In genomic region chr19:12994701-12995595, GRCh38 we compare ENCODE assay signal across 8 cellular contexts. TPM values are rescaled to one million over a fixed set of nuclear protein-coding genes. Genes with fewer than 3 reads are reported as not detected.
DNase-seq lines count a peak whose midpoint lies in the region; ATAC-seq and TF ChIP-seq lines count a peak whose summit lies in the region.

NFIX (plus strand) TSS chr19:12995475; CDS start chr19:12995838, 363 bp downstream.

- peaks cover 7% of the 10 kb centered on the region for H3K4me1 ChIP-seq in CD8-positive, alpha-beta T cell (ENCODE audit: insufficient read depth, low read length)
- H3K4me1 ChIP-seq in right lobe of liver: peaks cover 0 to 11% (median 3%) of the 10 kb centered on the region in 4 donors

- CTCF ChIA-PET in CD8-positive, alpha-beta T cell (lab: Charles Lee): interaction anchor here (1.5 kb wide), 1 partner anchor 17 kb away, joined by 6 read pairs; no protein-coding TSS in a partner anchor

- TF ChIP-seq CTCF in CD8-positive, alpha-beta T cell (IDR thresholded peaks at IDR 0.05): no peak
- TF ChIP-seq CTCF in right lobe of liver (IDR thresholded peaks at IDR 0.05): no peak

- H3K9me3 Mint-ChIP-seq in CD8-positive, alpha-beta T cell: no peaks in the 10 kb centered on the region

- ATAC-seq in CD8-positive, alpha-beta T cell: peak; percentile 76
- ATAC-seq in right lobe of liver (peak; percentile 57 to 72 (median 62)), GM18519 (IDR thresholded peaks at IDR 0.05; ENCODE audit: low FRiP score, unreplicated experiment) (no peak)

- peak within 1 kb of the TSS; percentile 61 for H3K4me3 ChIP-seq in CD8-positive, alpha-beta T cell (ENCODE audit: low read depth, low read length)
- peak within 1 kb of the TSS; percentile 66 to 69 (median 68) for H3K4me3 ChIP-seq in right lobe of liver

- peak in 5 of 7 experiments; percentile 27 to 70 (median 55) for DNase-seq in CD8-positive, alpha-beta T cell
- DNase-seq in Kasumi-1 (lab: John Stamatoyannopoulos, UW) (peak; percentile 24 to 42), dermis microvascular lymphatic vessel endothelial cell (ENCODE audit: low read depth in 2 of 2) (peak in 1 of 2 donors; percentile 59), right lobe of liver (peak; percentile 75 to 77 (median 76)), NAMALWA (ENCODE audit: low spot score) (no peak)
- peak; percentile 60 for DNase-seq in activated CD4-positive, alpha-beta T cell treated with anti-CD3 and anti-CD28 coated beads, Interleukin-2, amount 50 U/mL, for 1 hour
- peak in 2 of 3 donors; percentile 37 to 56 for DNase-seq in stimulated activated CD4-positive, alpha-beta T cell treated with anti-CD3 and anti-CD28 coated beads, TNF-alpha, amount 100 ng/mL, for 1 hour (ENCODE audit: low read depth in 3 of 3, low spot score in 1 of 3)

- H3K9me3 ChIP-seq in CD8-positive, alpha-beta T cell (ENCODE audit: low read length): no peaks in the 10 kb centered on the region
- H3K9me3 ChIP-seq in right lobe of liver: no peaks in the 10 kb centered on the region

- 21% methylated on average over 36 of the region's 84 CpGs for WGBS in right lobe of liver (ENCODE audit: insufficient coverage, low coverage, low lambda C conversion rate, missing lambda C conversion rate)

- POLR2A ChIA-PET in CD8-positive, alpha-beta T cell (lab: Charles Lee): no interaction called here

- H3K4me3 Mint-ChIP-seq in CD8-positive, alpha-beta T cell: peak within 1 kb of the TSS; percentile 94

- peak within 1 kb of the TSS; percentile 75 for H3K27ac Mint-ChIP-seq in CD8-positive, alpha-beta T cell

- no peaks in the 10 kb centered on the region for H3K36me3 ChIP-seq in CD8-positive, alpha-beta T cell (ENCODE audit: insufficient read depth, low read length)
- H3K36me3 ChIP-seq in right lobe of liver: no peaks in the 10 kb centered on the region

- TF ChIP-seq POLR2A in right lobe of liver (IDR thresholded peaks at IDR 0.05): no peak

- no peak within 1 kb of the TSS for H3K27ac ChIP-seq in CD8-positive, alpha-beta T cell (ENCODE audit: low read depth, low read length)
- peak within 1 kb of the TSS in 2 of 3 donors; percentile 16 to 44 for H3K27ac ChIP-seq in right lobe of liver

- H3K4me1 Mint-ChIP-seq in CD8-positive, alpha-beta T cell (ENCODE audit: low read depth): peaks cover 8% of the 10 kb centered on the region

- intact Hi-C loops in CD8-positive, alpha-beta T cell (cut with DNase I, micrococcal nuclease): no loop called here
- intact Hi-C loops in right lobe of liver (cut with DNase I): no loop called here

- peaks cover 4% of the 10 kb centered on the region for H3K27me3 Mint-ChIP-seq in CD8-positive, alpha-beta T cell (ENCODE audit: low read depth)

- H3K36me3 Mint-ChIP-seq in CD8-positive, alpha-beta T cell: peaks cover 6% of the 10 kb centered on the region

- H3K27me3 ChIP-seq in CD8-positive, alpha-beta T cell (ENCODE audit: insufficient read depth, low read length): no peaks in the 10 kb centered on the region
- H3K27me3 ChIP-seq in right lobe of liver: no peaks in the 10 kb centered on the region

RNA-seq across cellular contexts. Expression of gene NFIX, which starts in this region (rescaled TPM):
- total RNA-seq in CD8-positive, alpha-beta T cell: 1 to 10 TPM; 2.5 to 5.0 TPM
- total RNA-seq in dermis microvascular lymphatic vessel endothelial cell (16.9 and 22.3 TPM in 2 replicates), right lobe of liver (10 to 100 TPM; 20.3 to 40.0 (median 26.7) TPM)
